Comparison of ENCODE assay signal across 1 cellular context in the genomic region with DNA sequence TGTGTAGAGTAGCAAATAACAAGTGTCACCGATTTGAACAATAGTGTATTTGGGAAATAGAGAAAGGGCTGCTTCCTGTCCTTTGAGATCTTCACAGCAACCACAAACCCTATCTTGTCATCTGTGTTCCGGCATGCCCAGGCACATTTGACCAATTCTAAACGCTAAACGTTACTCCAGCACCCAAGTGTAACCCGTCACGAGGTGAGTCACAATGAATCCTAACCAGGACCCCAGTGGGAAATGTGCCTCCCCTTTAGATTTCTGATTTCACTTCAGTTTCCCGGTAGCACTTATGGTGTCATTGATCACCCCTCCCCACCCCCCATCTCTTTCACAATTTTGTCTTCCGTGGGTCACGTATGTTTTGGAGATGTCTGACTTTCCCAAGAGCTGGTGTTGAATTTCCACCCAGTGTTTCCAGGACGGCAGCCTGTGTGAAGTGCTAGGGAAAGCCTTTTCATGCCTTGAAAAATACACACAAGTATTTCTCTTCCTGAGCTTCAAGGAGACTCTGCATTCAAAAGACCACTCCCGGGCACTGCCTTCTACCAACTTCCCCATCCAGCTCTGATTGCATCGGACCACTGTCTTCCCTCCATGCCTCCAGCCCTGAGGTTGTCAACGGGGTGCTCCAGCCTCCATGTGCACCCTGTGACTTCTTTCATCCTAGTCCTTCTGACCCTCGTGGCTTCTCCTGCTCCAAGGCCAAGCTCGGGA.
TF ChIP-seq lines count a peak whose summit lies in the region.

No MANE protein-coding gene starts in this region.

TF ChIP-seq in HepG2, 621 proteins besides CTCF, POLR2A, EP300 and RAD21 (continued from another document):
- TF ChIP-seq, protein P1, sequence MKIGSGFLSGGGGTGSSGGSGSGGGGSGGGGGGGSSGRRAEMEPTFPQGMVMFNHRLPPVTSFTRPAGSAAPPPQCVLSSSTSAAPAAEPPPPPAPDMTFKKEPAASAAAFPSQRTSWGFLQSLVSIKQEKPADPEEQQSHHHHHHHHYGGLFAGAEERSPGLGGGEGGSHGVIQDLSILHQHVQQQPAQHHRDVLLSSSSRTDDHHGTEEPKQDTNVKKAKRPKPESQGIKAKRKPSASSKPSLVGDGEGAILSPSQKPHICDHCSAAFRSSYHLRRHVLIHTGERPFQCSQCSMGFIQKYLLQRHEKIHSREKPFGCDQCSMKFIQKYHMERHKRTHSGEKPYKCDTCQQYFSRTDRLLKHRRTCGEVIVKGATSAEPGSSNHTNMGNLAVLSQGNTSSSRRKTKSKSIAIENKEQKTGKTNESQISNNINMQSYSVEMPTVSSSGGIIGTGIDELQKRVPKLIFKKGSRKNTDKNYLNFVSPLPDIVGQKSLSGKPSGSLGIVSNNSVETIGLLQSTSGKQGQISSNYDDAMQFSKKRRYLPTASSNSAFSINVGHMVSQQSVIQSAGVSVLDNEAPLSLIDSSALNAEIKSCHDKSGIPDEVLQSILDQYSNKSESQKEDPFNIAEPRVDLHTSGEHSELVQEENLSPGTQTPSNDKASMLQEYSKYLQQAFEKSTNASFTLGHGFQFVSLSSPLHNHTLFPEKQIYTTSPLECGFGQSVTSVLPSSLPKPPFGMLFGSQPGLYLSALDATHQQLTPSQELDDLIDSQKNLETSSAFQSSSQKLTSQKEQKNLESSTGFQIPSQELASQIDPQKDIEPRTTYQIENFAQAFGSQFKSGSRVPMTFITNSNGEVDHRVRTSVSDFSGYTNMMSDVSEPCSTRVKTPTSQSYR (CRISPR knock-in tag; IDR thresholded peaks at IDR 0.05; ENCODE audit: borderline replicate concordance) = no peak
- no peak for TF ChIP-seq POLR2AphosphoS5 (IDR thresholded peaks at IDR 0.05; ENCODE audit: low read depth, low read length)
- TF ChIP-seq, protein P2, sequence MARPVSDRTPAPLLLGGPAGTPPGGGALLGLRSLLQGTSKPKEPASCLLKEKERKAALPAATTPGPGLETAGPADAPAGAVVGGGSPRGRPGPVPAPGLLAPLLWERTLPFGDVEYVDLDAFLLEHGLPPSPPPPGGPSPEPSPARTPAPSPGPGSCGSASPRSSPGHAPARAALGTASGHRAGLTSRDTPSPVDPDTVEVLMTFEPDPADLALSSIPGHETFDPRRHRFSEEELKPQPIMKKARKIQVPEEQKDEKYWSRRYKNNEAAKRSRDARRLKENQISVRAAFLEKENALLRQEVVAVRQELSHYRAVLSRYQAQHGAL (CRISPR knock-in tag; IDR thresholded peaks at IDR 0.05; ENCODE audit: not compliant biosample characterization) = no peak
- no peak for TF ChIP-seq ZNF605 (CRISPR knock-in tag; IDR thresholded peaks at IDR 0.05)
- TF ChIP-seq GMEB1 (CRISPR knock-in tag; IDR thresholded peaks at IDR 0.05; ENCODE audit: borderline replicate concordance) = no peak
